Comparison of ENCODE assay signal across 24 cellular contexts in the genomic region with DNA sequence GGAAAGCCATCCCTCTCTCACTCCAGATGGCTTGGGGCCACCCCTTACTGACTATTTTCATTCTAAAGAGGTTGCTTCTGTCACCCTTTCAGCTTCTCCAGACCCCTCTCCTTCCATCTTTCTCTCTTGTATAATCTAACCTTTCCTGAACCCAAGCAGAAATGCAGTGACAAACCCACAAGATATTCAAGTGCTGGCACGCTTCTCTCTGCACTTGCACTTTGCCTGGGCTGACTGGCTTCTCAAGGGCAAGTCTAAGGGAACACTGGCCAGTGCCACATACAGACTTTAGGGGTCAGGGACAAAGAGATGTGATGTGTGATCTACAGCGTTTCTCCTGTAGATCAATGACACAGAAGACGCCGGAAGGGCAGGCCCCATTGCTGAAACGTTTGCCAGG.
DNase-seq lines count a peak whose midpoint lies in the region; ATAC-seq, FAIRE-seq and TF ChIP-seq lines count a peak whose summit lies in the region.
"Had no signal": no experiment of that assay in that cellular context is flagged by ENCODE, and none has a peak within 500 bp of the region (broad histone marks: within the 10 kb centered on the region; RNA-seq: fewer than 3 reads in every experiment).

No MANE protein-coding gene starts in this region.

- ATAC-seq in activated CD8-positive, alpha-beta T cell treated with anti-CD3 and anti-CD28 coated beads, Interleukin-2, amount 10 ng/mL, durations not matched to agents 7 days and 5 days = no peak
- no peak for ATAC-seq in activated CD8-positive, alpha-beta T cell treated with anti-CD3 and anti-CD28 coated beads for 36 hours
- ATAC-seq in upper lobe of right lung (peak; percentile 30), HG02623 (IDR thresholded peaks at IDR 0.05; ENCODE audit: unreplicated experiment) (no peak), HG02610 (IDR thresholded peaks at IDR 0.05; ENCODE audit: unreplicated experiment) (no peak)
- ATAC-seq: activated CD8-positive, alpha-beta memory T cell treated with anti-CD3 and anti-CD28 coated beads, Interleukin-2, amount 10 ng/mL, durations not matched to agents 7 days and 5 days; activated T-cell treated with anti-CD3 and anti-CD28 coated beads, Interleukin-2, amount 50 U/mL, for 72 hours; left cardiac atrium had no signal

- peaks cover 7% of the 10 kb centered on the region for H3K4me1 ChIP-seq in astrocyte (ENCODE audit: insufficient read depth, low read length)
- peaks cover 8% of the 10 kb centered on the region for H3K4me1 ChIP-seq in upper lobe of right lung

- CTCF ChIA-PET in activated CD8-positive, alpha-beta T cell treated with anti-CD3 and anti-CD28 coated beads, Interleukin-2, amount 10 ng/mL, durations not matched to agents 7 days and 5 days (lab: Charles Lee) = no interaction called here
- CTCF ChIA-PET in activated CD8-positive, alpha-beta T cell treated with anti-CD3 and anti-CD28 coated beads for 36 hours (lab: Charles Lee) = no interaction called here

- H3K27ac ChIP-seq in astrocyte (ENCODE audit: low read depth, low read length) (no peak overlapping the region), upper lobe of right lung (no peak overlapping the region)
- H3K27ac ChIP-seq: 22Rv1, coronary artery had no signal

- H3K79me2 ChIP-seq in astrocyte (ENCODE audit: insufficient read depth, low read length) = no peaks in the 10 kb centered on the region

- no peak for FAIRE-seq in astrocyte (lab: Jason Lieb, UNC)
- FAIRE-seq: GM12891 had no signal

- H3K4me2 ChIP-seq in astrocyte (ENCODE audit: low read length) = no peak overlapping the region

- intact Hi-C loops in activated CD8-positive, alpha-beta T cell treated with anti-CD3 and anti-CD28 coated beads for 36 hours (cut with micrococcal nuclease) = no loop called here
- intact Hi-C loops in upper lobe of right lung (cut with DNase I) = no loop called here

- H3K27me3 Mint-ChIP-seq in activated CD8-positive, alpha-beta T cell treated with anti-CD3 and anti-CD28 coated beads, Interleukin-2, amount 10 ng/mL, durations not matched to agents 7 days and 5 days (ENCODE audit: low read depth) = no peaks in the 10 kb centered on the region
- H3K27me3 Mint-ChIP-seq in activated CD8-positive, alpha-beta T cell treated with anti-CD3 and anti-CD28 coated beads for 36 hours = peaks cover 1% of the 10 kb centered on the region
- H3K27me3 Mint-ChIP-seq in astrocyte (ENCODE audit: low read depth, unreplicated experiment) = no peaks in the 10 kb centered on the region

- H3K9me3 ChIP-seq in astrocyte (ENCODE audit: insufficient read depth, low read depth, low read length) (no peaks in the 10 kb centered on the region), upper lobe of right lung (no peaks in the 10 kb centered on the region)

- H3K36me3 ChIP-seq in astrocyte (ENCODE audit: insufficient read depth, low read length) = no peaks in the 10 kb centered on the region
- no peaks in the 10 kb centered on the region for H3K36me3 ChIP-seq in upper lobe of right lung

- no peak overlapping the region for H3K4me3 Mint-ChIP-seq in activated CD8-positive, alpha-beta T cell treated with anti-CD3 and anti-CD28 coated beads, Interleukin-2, amount 10 ng/mL, durations not matched to agents 7 days and 5 days
- no peak overlapping the region for H3K4me3 Mint-ChIP-seq in activated CD8-positive, alpha-beta T cell treated with anti-CD3 and anti-CD28 coated beads for 36 hours
- H3K4me3 Mint-ChIP-seq in astrocyte (ENCODE audit: unreplicated experiment) = no peak overlapping the region
- H3K4me3 Mint-ChIP-seq: activated CD4-positive, alpha-beta T cell treated with anti-CD3 and anti-CD28 coated beads, Interleukin-2, amount 10 ng/mL, durations not matched to agents 24 days and 14 days; activated CD8-positive, alpha-beta memory T cell treated with anti-CD3 and anti-CD28 coated beads, Interleukin-2, amount 10 ng/mL, durations not matched to agents 7 days and 5 days; activated T-cell treated with anti-CD3 and anti-CD28 coated beads, Interleukin-2, amount 50 U/mL, for 72 hours; memory B cell had no signal

- no peaks in the 10 kb centered on the region for H3K27me3 ChIP-seq in astrocyte (ENCODE audit: insufficient read depth, low read length)
- H3K27me3 ChIP-seq in upper lobe of right lung = no peaks in the 10 kb centered on the region

- H3K36me3 Mint-ChIP-seq in activated CD8-positive, alpha-beta T cell treated with anti-CD3 and anti-CD28 coated beads, Interleukin-2, amount 10 ng/mL, durations not matched to agents 7 days and 5 days (ENCODE audit: low read depth) = no peaks in the 10 kb centered on the region
- no peaks in the 10 kb centered on the region for H3K36me3 Mint-ChIP-seq in activated CD8-positive, alpha-beta T cell treated with anti-CD3 and anti-CD28 coated beads for 36 hours (ENCODE audit: low read depth)
- no peaks in the 10 kb centered on the region for H3K36me3 Mint-ChIP-seq in astrocyte (ENCODE audit: low read depth, unreplicated experiment)
- H3K36me3 Mint-ChIP-seq: activated CD8-positive, alpha-beta memory T cell treated with anti-CD3 and anti-CD28 coated beads, Interleukin-2, amount 10 ng/mL, durations not matched to agents 7 days and 5 days; memory B cell had no signal

- H3K4me1 Mint-ChIP-seq in activated CD8-positive, alpha-beta T cell treated with anti-CD3 and anti-CD28 coated beads, Interleukin-2, amount 10 ng/mL, durations not matched to agents 7 days and 5 days (ENCODE audit: low read depth) = no peaks in the 10 kb centered on the region
- H3K4me1 Mint-ChIP-seq in activated CD8-positive, alpha-beta T cell treated with anti-CD3 and anti-CD28 coated beads for 36 hours (ENCODE audit: low read depth) = no peaks in the 10 kb centered on the region
- H3K4me1 Mint-ChIP-seq in astrocyte (ENCODE audit: low read depth, unreplicated experiment) = peaks cover 3% of the 10 kb centered on the region
- H3K4me1 Mint-ChIP-seq: activated CD4-positive, alpha-beta T cell treated with anti-CD3 and anti-CD28 coated beads, Interleukin-2, amount 10 ng/mL, durations not matched to agents 24 days and 14 days; activated CD8-positive, alpha-beta memory T cell treated with anti-CD3 and anti-CD28 coated beads, Interleukin-2, amount 10 ng/mL, durations not matched to agents 7 days and 5 days; memory B cell had no signal

- H3K4me3 ChIP-seq in astrocyte (ENCODE audit: insufficient read depth, low read depth, low read length) (no peak overlapping the region), upper lobe of right lung (no peak overlapping the region)
- H3K4me3 ChIP-seq: coronary artery had no signal

- peak; percentile 9 for DNase-seq in activated CD8-positive, alpha-beta T cell treated with anti-CD3 and anti-CD28 coated beads, Interleukin-2, amount 10 ng/mL, durations not matched to agents 7 days and 5 days
- no peak for DNase-seq in activated CD8-positive, alpha-beta T cell treated with anti-CD3 and anti-CD28 coated beads for 36 hours
- peak; percentile 36 for DNase-seq in astrocyte (ENCODE audit: low read depth)
- peak; percentile 62 for DNase-seq in hepatic stellate cell (ENCODE audit: low spot score)
- DNase-seq in upper lobe of right lung = no peak
- DNase-seq in activated CD4-positive, CD25-positive, alpha-beta regulatory T cell (lab: John Stamatoyannopoulos, UW) = no peak
- DNase-seq: activated CD4-positive, alpha-beta T cell treated with anti-CD3 and anti-CD28 coated beads, Interleukin-2, amount 10 ng/mL, durations not matched to agents 24 days and 14 days; activated CD8-positive, alpha-beta memory T cell treated with anti-CD3 and anti-CD28 coated beads, Interleukin-2, amount 10 ng/mL, durations not matched to agents 7 days and 5 days; activated naive CD4-positive, alpha-beta T cell treated with Interleukin-2 at 50 U/mL for 16 hours; activated T-cell treated with anti-CD3 and anti-CD28 coated beads, Interleukin-2, amount 50 U/mL, for 72 hours; DMS79 treated with DMSO at 0.1 percent for 48 hours; head of caudate nucleus; Karpas-422; left cardiac atrium; NCI-H1694; NCI-H2171; NCI-H526; T-helper 2 cell had no signal

- no peak overlapping the region for H3K27ac Mint-ChIP-seq in activated CD8-positive, alpha-beta T cell treated with anti-CD3 and anti-CD28 coated beads, Interleukin-2, amount 10 ng/mL, durations not matched to agents 7 days and 5 days
- no peak overlapping the region for H3K27ac Mint-ChIP-seq in activated CD8-positive, alpha-beta T cell treated with anti-CD3 and anti-CD28 coated beads for 36 hours
- H3K27ac Mint-ChIP-seq in astrocyte (ENCODE audit: unreplicated experiment) = no peak overlapping the region
- H3K27ac Mint-ChIP-seq: activated CD4-positive, alpha-beta T cell treated with anti-CD3 and anti-CD28 coated beads, Interleukin-2, amount 10 ng/mL, durations not matched to agents 24 days and 14 days; activated CD8-positive, alpha-beta memory T cell treated with anti-CD3 and anti-CD28 coated beads, Interleukin-2, amount 10 ng/mL, durations not matched to agents 7 days and 5 days; activated T-cell treated with anti-CD3 and anti-CD28 coated beads, Interleukin-2, amount 50 U/mL, for 72 hours; memory B cell had no signal

- POLR2A ChIA-PET in activated CD8-positive, alpha-beta T cell treated with anti-CD3 and anti-CD28 coated beads, Interleukin-2, amount 10 ng/mL, durations not matched to agents 7 days and 5 days (lab: Charles Lee) = no interaction called here
- POLR2A ChIA-PET in activated CD8-positive, alpha-beta T cell treated with anti-CD3 and anti-CD28 coated beads for 36 hours (lab: Charles Lee) = no interaction called here

- H3K9ac ChIP-seq in astrocyte (ENCODE audit: low read length) = no peak overlapping the region

- H4K20me1 ChIP-seq in astrocyte (ENCODE audit: insufficient read depth, low read length) = no peaks in the 10 kb centered on the region

- H3K9me3 Mint-ChIP-seq in activated CD8-positive, alpha-beta T cell treated with anti-CD3 and anti-CD28 coated beads, Interleukin-2, amount 10 ng/mL, durations not matched to agents 7 days and 5 days (ENCODE audit: insufficient read depth) = no peaks in the 10 kb centered on the region
- no peaks in the 10 kb centered on the region for H3K9me3 Mint-ChIP-seq in activated CD8-positive, alpha-beta T cell treated with anti-CD3 and anti-CD28 coated beads for 36 hours
- no peaks in the 10 kb centered on the region for H3K9me3 Mint-ChIP-seq in astrocyte (ENCODE audit: unreplicated experiment)
- H3K9me3 Mint-ChIP-seq: activated CD4-positive, alpha-beta T cell treated with anti-CD3 and anti-CD28 coated beads, Interleukin-2, amount 10 ng/mL, durations not matched to agents 24 days and 14 days; activated T-cell treated with anti-CD3 and anti-CD28 coated beads, Interleukin-2, amount 50 U/mL, for 72 hours; memory B cell had no signal

- no peak overlapping the region for H2AFZ ChIP-seq in astrocyte (ENCODE audit: low read depth, low read length)

- no peak for TF ChIP-seq CTCF in activated CD8-positive, alpha-beta T cell treated with anti-CD3 and anti-CD28 coated beads for 36 hours (IDR thresholded peaks at IDR 0.05)
- TF ChIP-seq CTCF in astrocyte (IDR thresholded peaks at IDR 0.05; ENCODE audit: insufficient read depth, low read depth, low read length) = no peak
- TF ChIP-seq CTCF in upper lobe of right lung (IDR thresholded peaks at IDR 0.05) = no peak

Comparison
In these comparisons a context has a peak if more than half of its experiments do, and no peak if none do; other contexts are left out.
1. DNase-seq: peak in activated CD8-positive, alpha-beta T cell treated with anti-CD3 and anti-CD28 coated beads, Interleukin-2, amount 10 ng/mL, durations not matched to agents 7 days and 5 days (single experiment), astrocyte (single experiment) and hepatic stellate cell (single experiment); none in activated CD8-positive, alpha-beta T cell treated with anti-CD3 and anti-CD28 coated beads for 36 hours (single experiment), upper lobe of right lung (single experiment) and activated CD4-positive, CD25-positive, alpha-beta regulatory T cell (0 of 4).